In the genomic region with DNA sequence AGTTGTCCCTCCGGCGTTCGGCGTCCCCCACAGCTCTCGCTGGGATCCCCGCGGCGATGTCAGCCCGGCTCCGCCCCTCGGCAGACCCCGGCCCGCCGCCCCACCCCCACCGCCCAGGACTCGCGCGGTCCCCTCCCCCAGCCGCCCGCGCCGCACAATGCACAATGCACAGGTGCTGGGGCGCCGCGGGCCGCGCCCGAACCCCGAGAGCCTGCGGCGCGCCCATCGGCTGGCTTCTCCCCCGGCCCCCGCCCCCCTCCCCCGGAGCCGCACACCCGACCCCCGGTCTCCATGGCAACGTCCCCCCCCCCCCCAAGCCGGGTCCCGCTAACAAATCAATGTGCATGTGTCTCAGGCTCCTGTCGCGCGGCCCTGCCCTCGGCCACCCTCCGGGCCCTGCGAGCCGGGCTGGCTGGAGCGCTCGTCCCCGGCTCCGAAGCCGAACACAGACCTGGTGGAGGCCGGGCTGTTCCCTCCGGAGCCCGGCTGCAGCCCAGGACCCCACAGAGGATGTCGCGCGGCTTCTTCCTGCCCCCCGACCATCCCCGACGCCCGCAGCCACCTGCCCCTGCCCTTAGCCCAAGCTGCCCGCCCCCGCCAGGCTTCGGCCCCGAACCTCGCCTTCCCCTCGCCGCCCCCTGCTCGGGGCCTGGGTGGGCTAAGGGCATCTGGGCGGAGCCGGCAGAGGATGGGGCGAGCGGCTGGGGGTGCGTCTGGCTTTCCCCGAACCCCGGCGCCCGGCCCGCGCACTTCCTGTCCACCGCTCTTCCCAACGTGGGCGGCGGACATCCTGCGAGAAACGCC, we compare ENCODE assay signal across 8 cellular contexts. TPM values are rescaled to one million over a fixed set of nuclear protein-coding genes. Genes with fewer than 3 reads are reported as not detected.
A peak's percentile ranks its signal among the peaks of the same experiment; 100 is the strongest.
DNase-seq lines count a peak whose midpoint lies in the region; ATAC-seq and TF ChIP-seq lines count a peak whose summit lies in the region.

No MANE protein-coding gene starts in this region.

- no peak for TF ChIP-seq POLR2A in upper lobe of left lung (IDR thresholded peaks at IDR 0.05)

- H3K27ac ChIP-seq in cardiac muscle cell, result peak overlapping the region; percentile 82
- no peak overlapping the region for H3K27ac ChIP-seq in KMS-11
- peak overlapping the region; percentile 58 to 90 (median 72) for H3K27ac ChIP-seq in upper lobe of left lung

- H3K27me3 ChIP-seq in cardiac muscle cell (peaks cover 79% of the 10 kb centered on the region), KMS-11 (ENCODE audit: insufficient read depth, low read depth) (peaks cover 49% of the 10 kb centered on the region), adipocyte (replicated peaks; ENCODE audit: control insufficient read depth, insufficient read depth, low read length) (peaks cover 42% of the 10 kb centered on the region), upper lobe of left lung (peaks cover 3 to 56% (median 48%) of the 10 kb centered on the region in 4 donors)

- H3K4me1 ChIP-seq in cardiac muscle cell (ENCODE audit: low read depth) (peaks cover 19% of the 10 kb centered on the region), KMS-11 (ENCODE audit: low read depth, poor library complexity, severe bottlenecking) (peaks cover 33% of the 10 kb centered on the region), adipocyte (ENCODE audit: control insufficient read depth, insufficient read depth, low read length) (peaks cover 46% of the 10 kb centered on the region), upper lobe of left lung (peaks cover 51 to 70% (median 55%) of the 10 kb centered on the region in 4 donors)

- peak overlapping the region; percentile 44; the same call in 1 of the 2 replicates for H3K9ac ChIP-seq in KMS-11
- peak overlapping the region; percentile 46 for H3K9ac ChIP-seq in adipocyte (ENCODE audit: low read length)

- no peak for TF ChIP-seq EP300 in upper lobe of left lung (IDR thresholded peaks at IDR 0.05)

- ATAC-seq in upper lobe of left lung (ENCODE audit: low FRiP score in 2 of 2), result no peak
- ATAC-seq in HG03378 (IDR thresholded peaks at IDR 0.05; ENCODE audit: unreplicated experiment), result no peak

- H3K79me2 ChIP-seq in KMS-11 (ENCODE audit: insufficient read depth, low read depth), result no peaks in the 10 kb centered on the region

- H3K4me3 ChIP-seq in cardiac muscle cell (peak overlapping the region; percentile 46), KMS-11 (IDR thresholded peaks at IDR 0.05; ENCODE audit: insufficient read depth, low read depth, low read length) (no peak overlapping the region), adipocyte (ENCODE audit: low read length) (peak overlapping the region; percentile 69), upper lobe of left lung (peak overlapping the region; percentile 66 to 90 (median 74))

- no peaks in the 10 kb centered on the region for H4K20me1 ChIP-seq in KMS-11 (ENCODE audit: insufficient read depth)

- intact Hi-C loops in cardiac septum (cut with DNase I), result loop anchor here (2.0 to 5.0 kb wide), 2 partner anchors 45 to 350 kb away; a partner anchor contains a TSS

- DNase-seq in cardiac muscle cell (ENCODE audit: low read depth in 1 of 2, low spot score in 1 of 2), result no peak
- no peak for DNase-seq in cardiac septum (ENCODE audit: low spot score)
- DNase-seq in adipocyte (ENCODE audit: low read depth), result peak; percentile 38
- peak; percentile 82 for DNase-seq in left kidney (ENCODE audit: low read depth, low spot score)
- DNase-seq in upper lobe of left lung, result peak in 1 of 2 donors; percentile 89
- DNase-seq in SIG-M5 (lab: John Stamatoyannopoulos, UW), result no peak

- WGBS in upper lobe of left lung, 2 donors, result 2% methylated on average over 30 of the region's 89 CpGs; no CpG with 5 or more reads in 1 of the 2 donors

- H3K9me3 ChIP-seq in cardiac muscle cell (ENCODE audit: low read depth), result no peaks in the 10 kb centered on the region
- H3K9me3 ChIP-seq in adipocyte (ENCODE audit: control insufficient read depth, low read length), result peaks cover 3% of the 10 kb centered on the region
- H3K9me3 ChIP-seq in upper lobe of left lung, result no peaks in the 10 kb centered on the region

- H2AFZ ChIP-seq in KMS-11 (ENCODE audit: low read depth), result peak overlapping the region; percentile 74

- H3K36me3 ChIP-seq in cardiac muscle cell, result no peaks in the 10 kb centered on the region
- no peaks in the 10 kb centered on the region for H3K36me3 ChIP-seq in KMS-11 (ENCODE audit: insufficient read depth)
- H3K36me3 ChIP-seq in adipocyte (ENCODE audit: control insufficient read depth, insufficient read depth, low read length, severe bottlenecking), result no peaks in the 10 kb centered on the region
- peaks cover 0 to 7% (median 0%) of the 10 kb centered on the region in 4 donors for H3K36me3 ChIP-seq in upper lobe of left lung

- TF ChIP-seq CTCF in cardiac muscle cell (IDR thresholded peaks at IDR 0.05; ENCODE audit: low read depth, low read length) (no peak), KMS-11 (conservative IDR thresholded peaks at IDR 0.05; ENCODE audit: low read depth, low read length) (no peak), upper lobe of left lung (IDR thresholded peaks at IDR 0.05) (no peak)

- peak overlapping the region; percentile 70; the same call in 1 of the 2 replicates for H3K4me2 ChIP-seq in KMS-11

RNA-seq across cellular contexts. Expression of a gene that starts 0.8 kb away (rescaled TPM):
- total RNA-seq in cardiac muscle cell (16.7 and 20.3 TPM in 2 replicates), cardiac septum (5.7 TPM), upper lobe of left lung (10 to 100 TPM in 1 of 6 donors, 1 to 10 TPM in 5; 2.0 to 16.8 (median 8.8) TPM)
- polyA plus RNA-seq in cardiac muscle cell, result 8.2 and 13.8 TPM in 2 replicates

RNA-seq across cellular contexts. Expression of a gene that starts 19.7 kb away (rescaled TPM):
- total RNA-seq in cardiac muscle cell (35.3 and 51.1 TPM in 2 replicates), cardiac septum (3.5 TPM), upper lobe of left lung (1 to 10 TPM in 5 of 6 donors, under 1 TPM in 1; 0.89 to 4.7 (median 1.5) TPM)
- 25.8 and 28.8 TPM in 2 replicates for polyA plus RNA-seq in cardiac muscle cell

RNA-seq across cellular contexts. Expression of a gene that starts 41.5 kb away (rescaled TPM):
- total RNA-seq in cardiac muscle cell (78.2 and 91.6 TPM in 2 replicates), cardiac septum (23.8 TPM), upper lobe of left lung (10 to 100 TPM; 17.0 to 33.3 (median 25.0) TPM)
- polyA plus RNA-seq in cardiac muscle cell, result 43.6 and 51.9 TPM in 2 replicates

Comparison
In these comparisons a context has a peak if more than half of its experiments do, and no peak if none do; other contexts are left out.
1. DNase-seq: peak in adipocyte (single experiment) and left kidney (single experiment); none in cardiac muscle cell (0 of 2), cardiac septum (single experiment) and SIG-M5 (single experiment).